ENCODE assay signal across 8 cellular contexts in the genomic region with DNA sequence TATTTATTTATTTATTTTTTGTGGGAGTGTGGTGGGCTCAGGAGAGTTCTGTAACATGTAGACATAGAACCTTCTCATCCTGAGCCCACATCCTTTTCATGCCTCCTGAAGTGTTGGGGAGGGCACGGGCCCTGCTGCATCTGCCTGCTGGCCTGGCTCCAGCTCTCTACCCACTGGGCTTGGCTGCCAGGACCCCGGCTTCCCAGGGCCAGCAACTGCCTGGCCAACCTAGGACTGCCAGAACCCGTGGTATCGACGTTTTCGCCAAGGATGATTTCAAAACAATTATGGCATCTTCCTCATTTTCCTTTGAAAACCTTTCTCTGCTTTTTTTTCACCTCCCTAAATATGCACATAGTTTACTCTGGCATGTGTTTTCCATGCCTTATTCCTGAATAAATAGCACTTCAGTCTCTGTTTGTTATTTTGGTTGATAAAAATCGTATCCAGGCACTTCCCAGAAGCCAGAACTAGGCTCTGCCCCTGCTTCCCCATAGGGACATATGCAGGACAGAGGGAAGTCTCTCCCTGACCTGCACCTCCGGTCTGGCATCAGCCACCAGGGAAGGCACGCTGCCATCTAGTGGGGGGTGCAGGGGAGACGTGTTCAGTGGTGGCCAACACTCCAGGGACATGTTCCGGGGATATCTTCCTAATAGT. TPM values are rescaled to one million over a fixed set of nuclear protein-coding genes. Genes with fewer than 3 reads are reported as not detected.
DNase-seq lines count a peak whose midpoint lies in the region; ATAC-seq and TF ChIP-seq lines count a peak whose summit lies in the region.

No MANE protein-coding gene starts in this region.

- ATAC-seq in GM19351 (IDR thresholded peaks at IDR 0.05; ENCODE audit: unreplicated experiment) (no peak), HG03095 (IDR thresholded peaks at IDR 0.05; ENCODE audit: unreplicated experiment) (no peak)

- H3K9me3 ChIP-seq in DOHH2 (ENCODE audit: control insufficient read depth, insufficient read depth, low read length): no peaks in the 10 kb centered on the region

- H3K36me3 ChIP-seq in DOHH2 (ENCODE audit: control insufficient read depth, low read length): no peaks in the 10 kb centered on the region

- H3K4me2 ChIP-seq in DOHH2 (ENCODE audit: low read length): no peak overlapping the region

- DNase-seq in HT1080 (ENCODE audit: low read depth) (peak; percentile 43), SW480 (ENCODE audit: low spot score) (peak; percentile 52), T47D (ENCODE audit: low read depth in 1 of 2, low spot score in 1 of 2) (peak; percentile 75 to 86), kidney glomerular epithelial cell (lab: John Stamatoyannopoulos, UW) (peak; percentile 55)
- DNase-seq in stimulated activated CD8-positive, alpha-beta memory T cell treated with anti-CD3 and anti-CD28 coated beads, Interleukin-4, amount 100 ng/mL, for 24 hours (ENCODE audit: low read depth): peak; percentile 35

- H3K79me2 ChIP-seq in DOHH2 (ENCODE audit: control insufficient read depth, low read length): no peaks in the 10 kb centered on the region

- peaks cover 3% of the 10 kb centered on the region for H3K4me1 ChIP-seq in DOHH2 (ENCODE audit: control insufficient read depth, low read length)

- H3F3A ChIP-seq in DOHH2 (ENCODE audit: control insufficient read depth, insufficient read depth): no peaks in the 10 kb centered on the region

- no peaks in the 10 kb centered on the region for H3K9me2 ChIP-seq in DOHH2 (replicated peaks; ENCODE audit: control insufficient read depth, low read length)

- H3K27ac ChIP-seq in DOHH2 (ENCODE audit: low read depth, low read length): no peak overlapping the region

- in situ Hi-C loops in T47D (cut with HindIII; ENCODE audit: low pct_unique_long_range_greater_than_20kb, low sequenced_read_pairs): no loop called here

- no peaks in the 10 kb centered on the region for H3K27me3 ChIP-seq in DOHH2 (ENCODE audit: control insufficient read depth, low read length)

- H4K20me1 ChIP-seq in DOHH2 (ENCODE audit: control insufficient read depth, insufficient read depth, low read depth, low read length): no peaks in the 10 kb centered on the region

- peak; percentile 48 for TF ChIP-seq CTCF in DOHH2 (IDR thresholded peaks at IDR 0.05; ENCODE audit: low read depth, low read length, poor library complexity, severe bottlenecking)

- no peak overlapping the region for H3K4me3 ChIP-seq in DOHH2 (ENCODE audit: low read length)

RNA-seq across cellular contexts. Expression of gene ANTXRL, which starts 31.0 kb away (rescaled TPM):
- total RNA-seq in HT1080 (2014; rRNA removed; shearing (Covaris generic)): 0.63 TPM in 1 of 2 replicates, not detected in the other
- 0.02 and 0.03 TPM in 2 replicates for polyA plus RNA-seq in HT1080 (2015; cell fraction: cytosol; rRNA removed)
- 0.17 and 2.3 TPM in 2 replicates for polyA plus RNA-seq in HT1080 (2015; cell fraction: nucleus; rRNA removed)
